In the genomic region with DNA sequence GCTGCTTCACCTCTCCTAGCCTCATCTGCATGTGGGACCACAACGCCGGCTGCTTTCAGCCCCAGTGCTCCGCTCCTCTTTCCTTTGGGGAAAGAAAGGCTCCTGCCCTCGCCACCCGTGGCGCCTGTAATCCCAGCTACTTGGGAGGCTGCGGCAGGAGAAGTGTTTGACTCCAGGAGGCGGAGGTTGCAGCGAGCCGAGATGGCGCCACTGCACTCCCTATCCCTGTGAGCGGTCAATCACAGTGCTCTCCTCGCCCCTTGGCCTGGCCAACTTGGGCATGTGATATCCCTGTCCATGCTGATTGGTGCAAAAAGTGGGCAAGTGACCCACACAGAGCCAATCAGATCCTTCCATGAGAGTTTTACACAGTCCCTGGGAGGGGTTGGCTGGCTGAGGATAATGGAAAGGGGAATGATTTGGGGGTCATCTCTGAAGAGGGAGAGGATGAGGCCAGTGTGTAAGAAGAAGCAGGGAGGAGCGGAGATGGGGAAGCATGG, we compare ENCODE assay signal across 26 cellular contexts. TPM values are rescaled to one million over a fixed set of nuclear protein-coding genes. Genes with fewer than 3 reads are reported as not detected.
DNase-seq lines count a peak whose midpoint lies in the region; ATAC-seq and TF ChIP-seq lines count a peak whose summit lies in the region.
"Had no signal": no experiment of that assay in that cellular context is flagged by ENCODE, and none has a peak within 500 bp of the region (broad histone marks: within the 10 kb centered on the region; RNA-seq: fewer than 3 reads in every experiment).

No MANE protein-coding gene starts in this region.

- no peaks in the 10 kb centered on the region for H3K9me3 ChIP-seq in HCT116 (ENCODE audit: control insufficient read depth in 1 of 2, insufficient read depth in 1 of 2, low read depth in 1 of 2, low read length in 2 of 2)
- H3K9me3 ChIP-seq: neutrophil, Peyer's patch, prostate gland, SJCRH30 had no signal

- TF ChIP-seq POLR2A in HCT116 (IDR thresholded peaks at IDR 0.05; ENCODE audit: borderline replicate concordance, extremely low read depth, insufficient read depth, insufficient read length) = no peak

- no peaks in the 10 kb centered on the region for H3K36me3 ChIP-seq in HCT116 (ENCODE audit: control insufficient read depth in 1 of 2, insufficient read depth in 2 of 2, low read length in 2 of 2)
- H3K36me3 ChIP-seq: neutrophil, Peyer's patch, prostate gland, SJCRH30 had no signal

- no peaks in the 10 kb centered on the region for H3K9me2 ChIP-seq in HCT116 (ENCODE audit: insufficient read depth)

- no peaks in the 10 kb centered on the region for H3K27me3 ChIP-seq in HCT116 (ENCODE audit: insufficient read depth, low read length)
- no peaks in the 10 kb centered on the region for H3K27me3 ChIP-seq in layer of hippocampus (ENCODE audit: control insufficient read depth, insufficient read depth, low read length)
- H3K27me3 ChIP-seq: Peyer's patch had no signal

- DNase-seq in HCT116 (ENCODE audit: low read depth, low spot score) (no peak), WTC11 (ENCODE audit: low spot score) (no peak), type B pancreatic cell (ENCODE audit: extremely low spot score, unreplicated experiment) (no peak), cerebellar nuclear complex (lab: John Stamatoyannopoulos, UW) (no peak), foreskin melanocyte (no peak)
- DNase-seq in activated CD4-positive, alpha-beta T cell treated with anti-CD3 and anti-CD28 coated beads, Interleukin-2, amount 50 U/mL, for 1 hour = no peak
- DNase-seq: activated CD4-positive, alpha-beta T cell treated with anti-CD3 and anti-CD28 coated beads for 36 hours; activated CD8-positive, alpha-beta memory T cell treated with anti-CD3 and anti-CD28 coated beads for 24 hours; activated gamma-delta T cell treated with Interleukin-2 at 50 U/mL for 16 hours; activated naive CD8-positive, alpha-beta T cell treated with anti-CD3 and anti-CD28 coated beads, Interleukin-2, amount 50 U/mL, for 24 hours; activated T-cell treated with anti-CD3 and anti-CD28 coated beads, Interleukin-2, amount 50 U/mL, for 1 hour; CD4-positive, alpha-beta memory T cell; DMS153; effector memory CD4-positive, alpha-beta T cell; islet precursor cell; NCI-H1436; NCI-H2171; SJCRH30; stimulated activated CD4-positive, alpha-beta T cell treated with anti-CD3 and anti-CD28 coated beads, Interleukin-1b, Interleukin-23, amount 100 ng/mL, for 48 hours had no signal

- H3K4me3 Mint-ChIP-seq in WTC11 (no peak overlapping the region), type B pancreatic cell (no peak overlapping the region)
- H3K4me3 Mint-ChIP-seq: activated CD4-positive, alpha-beta T cell treated with anti-CD3 and anti-CD28 coated beads for 36 hours; activated naive CD8-positive, alpha-beta T cell treated with anti-CD3 and anti-CD28 coated beads, Interleukin-2, amount 50 U/mL, for 24 hours; brain; CD4-positive, alpha-beta memory T cell; GM23338 had no signal

- H3K27me3 Mint-ChIP-seq in WTC11 (ENCODE audit: low read depth) (no peaks in the 10 kb centered on the region), type B pancreatic cell (peaks cover 12% of the 10 kb centered on the region)

- TF ChIP-seq CTCF in HCT116 (IDR thresholded peaks at IDR 0.05 in 2 of 3, conservative IDR thresholded peaks at IDR 0.05 in 1 of 3; ENCODE audit: borderline replicate concordance in 1 of 3, insufficient read depth in 1 of 3, low read depth in 2 of 3, low read length in 2 of 3) (no peak), WTC11 (IDR thresholded peaks at IDR 0.05) (no peak), type B pancreatic cell (conservative IDR thresholded peaks at IDR 0.05) (no peak)

- H3K4me1 Mint-ChIP-seq in WTC11 (0 out of 2 replicates have a peak, but pooled peaks cover 3% of the 10 kb centered on the region), type B pancreatic cell (ENCODE audit: unreplicated experiment) (no peaks in the 10 kb centered on the region)
- H3K4me1 Mint-ChIP-seq: activated CD4-positive, alpha-beta T cell treated with anti-CD3 and anti-CD28 coated beads for 36 hours; activated naive CD8-positive, alpha-beta T cell treated with anti-CD3 and anti-CD28 coated beads, Interleukin-2, amount 50 U/mL, for 24 hours had no signal

- intact Hi-C loops in HCT116 (cut with micrococcal nuclease) = loop anchor here (5.0 kb wide), 1 partner anchor 194 kb away; no protein-coding TSS in a partner anchor

- H3K4me1 ChIP-seq in HCT116 (ENCODE audit: control insufficient read depth in 1 of 2, insufficient read depth in 2 of 2, low read length in 2 of 2) = peaks cover 8 to 16% of the 10 kb centered on the region in 2 experiments
- H3K4me1 ChIP-seq: prostate gland, SJCRH30 had no signal

- H3K9me3 Mint-ChIP-seq in WTC11 (peaks cover 4% of the 10 kb centered on the region), type B pancreatic cell (no peaks in the 10 kb centered on the region)
- H3K9me3 Mint-ChIP-seq: activated naive CD8-positive, alpha-beta T cell treated with anti-CD3 and anti-CD28 coated beads, Interleukin-2, amount 50 U/mL, for 24 hours had no signal

- H3K79me2 ChIP-seq in HCT116 (ENCODE audit: insufficient read depth, low read length) = no peaks in the 10 kb centered on the region

- H3K4me3 ChIP-seq in HCT116 (replicated peaks in 1 of 2; ENCODE audit: low read depth in 1 of 2, low read length in 2 of 2) = no peak overlapping the region
- H3K4me3 ChIP-seq: GM23338, Peyer's patch, prostate gland, SJCRH30, skin epidermis had no signal

- CTCF ChIA-PET in HCT116 (lab: Charles Lee) (interaction anchor here (12.2 kb wide), 1 partner anchor 74 kb away, joined by 201 read pairs; no protein-coding TSS in a partner anchor), WTC11 (lab: Charles Lee) (interaction anchor here (1.6 to 15.7 kb wide), 2 partner anchors 8 to 66 kb away, joined by 4 to 713 read pairs; a partner anchor contains a TSS)

- POLR2A ChIA-PET in HCT116 (lab: Charles Lee) (no interaction called here), WTC11 (lab: Charles Lee) (no interaction called here)

- 0 out of 2 replicates have a peak overlapping the region, but pooled peaks have one; percentile 11 for H3K9ac ChIP-seq in HCT116 (ENCODE audit: low read length)

- H3K27ac ChIP-seq in HCT116 (ENCODE audit: low read depth, low read length) = no peak overlapping the region
- peak overlapping the region; percentile 16 for H3K27ac ChIP-seq in layer of hippocampus (ENCODE audit: low read depth, low read length)
- H3K27ac ChIP-seq: neutrophil, prostate gland, SJCRH30 had no signal

- H2AFZ ChIP-seq in HCT116 (ENCODE audit: low read depth, low read length, poor library complexity, severe bottlenecking) = no peak overlapping the region

- RAD21 ChIA-PET in HCT116 (lab: Charles Lee; ENCODE audit: low non-redundant PET in 1 of 2, low total read pairs in 2 of 2, uncharacterized antibody in 2 of 2, unreplicated experiment in 2 of 2) = no interaction called here

- no peak for TF ChIP-seq RAD21 in HCT116 (IDR thresholded peaks at IDR 0.05; ENCODE audit: low read depth)

- H3K27ac Mint-ChIP-seq in WTC11 = no peak overlapping the region; the same call in 1 of the 2 replicates
- peak overlapping the region; percentile 21 for H3K27ac Mint-ChIP-seq in type B pancreatic cell
- H3K27ac Mint-ChIP-seq: activated CD4-positive, alpha-beta T cell treated with anti-CD3 and anti-CD28 coated beads for 36 hours; activated naive CD8-positive, alpha-beta T cell treated with anti-CD3 and anti-CD28 coated beads, Interleukin-2, amount 50 U/mL, for 24 hours; brain; CD4-positive, alpha-beta memory T cell; GM23338 had no signal

- ATAC-seq in HCT116 = peak; percentile 23; the same call in 1 of the 2 replicates
- peak; percentile 22 for ATAC-seq in WTC11
- ATAC-seq: activated CD4-positive, alpha-beta T cell treated with anti-CD3 and anti-CD28 coated beads for 36 hours; activated naive CD8-positive, alpha-beta T cell treated with anti-CD3 and anti-CD28 coated beads, Interleukin-2, amount 50 U/mL, for 24 hours had no signal

- H3K36me3 Mint-ChIP-seq in WTC11 = 0 out of 2 replicates have a peak, but pooled peaks cover 1% of the 10 kb centered on the region
- H3K36me3 Mint-ChIP-seq in type B pancreatic cell = no peaks in the 10 kb centered on the region
- H3K36me3 Mint-ChIP-seq: CD4-positive, alpha-beta memory T cell had no signal

- no peaks in the 10 kb centered on the region for H4K20me1 ChIP-seq in HCT116 (ENCODE audit: insufficient read depth)

- H3K4me2 ChIP-seq in HCT116 (ENCODE audit: low read length) = peak overlapping the region; percentile 54; the same call in 1 of the 2 replicates
- H3K4me2 ChIP-seq: GM23338 had no signal

- no TSS peak for BruUV-seq in HCT116 (replicated peaks; lab: Mats Ljungman, UMichigan)

TF ChIP-seq in HCT116, 20 proteins besides CTCF, POLR2A, EP300 and RAD21 (continues in another document):
- no peak for TF ChIP-seq CEBPB (IDR thresholded peaks at IDR 0.05; ENCODE audit: low read depth)
- TF ChIP-seq FOSL1 (IDR thresholded peaks at IDR 0.05; ENCODE audit: low read depth) = no peak
- no peak for TF ChIP-seq POLR2AphosphoS5 (IDR thresholded peaks at IDR 0.05; ENCODE audit: low read depth, low read length)
- TF ChIP-seq ZFX (IDR thresholded peaks at IDR 0.05) = no peak
- TF ChIP-seq SP1 (IDR thresholded peaks at IDR 0.05; ENCODE audit: low read depth) = no peak
- no peak for TF ChIP-seq EGR1 (IDR thresholded peaks at IDR 0.05; ENCODE audit: low read depth)
- no peak for TF ChIP-seq YY1 (IDR thresholded peaks at IDR 0.05; ENCODE audit: extremely low read depth, insufficient replicate concordance, low read depth, low read length)

TF ChIP-seq in WTC11, 78 proteins besides CTCF, POLR2A, EP300 and RAD21 (continues in another document):
- TF ChIP-seq GTF2I (CRISPR knock-in tag; conservative IDR thresholded peaks at IDR 0.05) = no peak

RNA-seq across cellular contexts. Expression of a gene that starts 56.2 kb away (rescaled TPM):
- total RNA-seq in HCT116 (2021; ENCODE audit: unreplicated experiment) (21.5 TPM), WTC11 (2021) (33.0 to 35.8 TPM (median 34.7 TPM) in 3 replicates), type B pancreatic cell (ENCODE audit: low replicate concordance) (41.1 and 48.7 TPM in 2 replicates)
- polyA plus RNA-seq in HCT116 (2012) = 17.3 and 26.4 TPM in 2 replicates
